13 cellular contexts compared by ENCODE assay signal in genomic region chr19:50427318-50427925, GRCh38. TPM values are rescaled to one million over a fixed set of nuclear protein-coding genes. Genes with fewer than 3 reads are reported as not detected.
A peak's percentile ranks its signal among the peaks of the same experiment; 100 is the strongest.
DNase-seq lines count a peak whose midpoint lies in the region; ATAC-seq and TF ChIP-seq lines count a peak whose summit lies in the region.
"Had no signal": no experiment of that assay in that cellular context is flagged by ENCODE, and none has a peak within 500 bp of the region (broad histone marks: within the 10 kb centered on the region; RNA-seq: fewer than 3 reads in every experiment).

No MANE protein-coding gene starts in this region.

- 77% methylated on average over 26 of the region's 26 CpGs for WGBS in esophagus muscularis mucosa
- WGBS in psoas muscle, 3 donors = 75 to 83% (median 82%) methylated on average over 24 to 26 of the region's 26 CpGs

- CTCF ChIA-PET in OCI-LY7 (lab: Charles Lee; ENCODE audit: unreplicated experiment) = no interaction called here

- DNase-seq in OCI-LY7 (ENCODE audit: low spot score) (no peak), esophagus muscularis mucosa (ENCODE audit: extremely low spot score) (no peak), psoas muscle (peak in 1 of 2 donors; percentile 39), GDM1 (lab: John Stamatoyannopoulos, UW) (no peak), GM20000 (ENCODE audit: low spot score) (no peak), DMS 273 (lab: John Stamatoyannopoulos, UW; ENCODE audit: unreplicated experiment) (no peak), hepatic stellate cell (ENCODE audit: low spot score) (no peak)
- DNase-seq: NCI-H187, PC-9 had no signal

- POLR2A ChIA-PET in OCI-LY7 (lab: Charles Lee) = no interaction called here

- H3K4me2 ChIP-seq in BLaER1 (peak overlapping the region; percentile 95), OCI-LY7 (ENCODE audit: low read length) (peak overlapping the region; percentile 23)
- H3K4me2 ChIP-seq: PC-9 had no signal

- H3K4me1 ChIP-seq in BLaER1 = peaks cover 50% of the 10 kb centered on the region
- peaks cover 50% of the 10 kb centered on the region for H3K4me1 ChIP-seq in OCI-LY7 (ENCODE audit: insufficient read depth, low read length, poor library complexity, severe bottlenecking)
- H3K4me1 ChIP-seq in esophagus muscularis mucosa = peaks cover 16 to 29% (median 27%) of the 10 kb centered on the region in 4 donors
- peaks cover 14% of the 10 kb centered on the region for H3K4me1 ChIP-seq in psoas muscle

- H3K36me3 ChIP-seq in BLaER1 (peaks cover 19% of the 10 kb centered on the region), OCI-LY7 (ENCODE audit: insufficient read depth, low read length) (peaks cover 64% of the 10 kb centered on the region), esophagus muscularis mucosa (no peaks in the 10 kb centered on the region), psoas muscle (ENCODE audit: insufficient read depth in 1 of 2, low read depth in 1 of 2) (no peaks in the 10 kb centered on the region)

- intact Hi-C loops in OCI-LY7 (cut with micrococcal nuclease; ENCODE audit: unreplicated experiment) = no loop called here
- intact Hi-C loops in esophagus muscularis mucosa (cut with DNase I) = no loop called here
- intact Hi-C loops in psoas muscle (cut with DNase I) = loop anchor here in 1 of 2 donors (5.0 kb wide), 1 partner anchor 40 kb away; no protein-coding TSS in a partner anchor

- peak overlapping the region; percentile 66 for H3K27ac ChIP-seq in BLaER1
- H3K27ac ChIP-seq in OCI-LY7 (ENCODE audit: low read depth, low read length, poor library complexity, severe bottlenecking) = peak overlapping the region; percentile 87
- peak overlapping the region in 3 of 4 donors; percentile 40 to 50 (median 43) for H3K27ac ChIP-seq in esophagus muscularis mucosa (replicated peaks in 1 of 4)
- H3K27ac ChIP-seq in psoas muscle = peak overlapping the region; percentile 66
- H3K27ac ChIP-seq: PC-9 had no signal

- H3K4me3 ChIP-seq in BLaER1 (peak overlapping the region; percentile 54), OCI-LY7 (ENCODE audit: low read depth, low read length, poor library complexity, severe bottlenecking) (no peak overlapping the region), esophagus muscularis mucosa (peak overlapping the region; percentile 31 to 49 (median 36)), psoas muscle (peak overlapping the region; percentile 47)
- H3K4me3 ChIP-seq: PC-9 had no signal

- ATAC-seq in psoas muscle = no peak

- H3K27me3 ChIP-seq in BLaER1 (no peaks in the 10 kb centered on the region), esophagus muscularis mucosa (peaks cover 0 to 59% (median 12%) of the 10 kb centered on the region in 4 donors), psoas muscle (ENCODE audit: insufficient read depth in 3 of 3, low read length in 2 of 3) (peaks cover 0 to 7% (median 4%) of the 10 kb centered on the region in 3 donors)

- H2AFZ ChIP-seq in OCI-LY7 (ENCODE audit: low read length) = no peak overlapping the region
- H2AFZ ChIP-seq: PC-9 had no signal

- H3K9me3 ChIP-seq in BLaER1 (no peaks in the 10 kb centered on the region), OCI-LY7 (ENCODE audit: low read length) (no peaks in the 10 kb centered on the region), esophagus muscularis mucosa (no peaks in the 10 kb centered on the region), psoas muscle (no peaks in the 10 kb centered on the region)

- TF ChIP-seq POLR2A in esophagus muscularis mucosa (IDR thresholded peaks at IDR 0.05; ENCODE audit: low read depth) = no peak

- H3K9ac ChIP-seq in BLaER1 = peak overlapping the region; percentile 58

- no peaks in the 10 kb centered on the region for H3K9me2 ChIP-seq in OCI-LY7 (ENCODE audit: insufficient read depth, low read length)

- no peaks in the 10 kb centered on the region for H3K79me2 ChIP-seq in OCI-LY7 (ENCODE audit: insufficient read depth, low read depth, low read length)

- H4K20me1 ChIP-seq in BLaER1 (no peaks in the 10 kb centered on the region), OCI-LY7 (ENCODE audit: insufficient read depth, low read length) (no peaks in the 10 kb centered on the region)

- TF ChIP-seq CTCF in OCI-LY7 (conservative IDR thresholded peaks at IDR 0.05; ENCODE audit: low read length) = no peak
- TF ChIP-seq CTCF in esophagus muscularis mucosa (IDR thresholded peaks at IDR 0.05) = no peak
- TF ChIP-seq CTCF in psoas muscle (IDR thresholded peaks at IDR 0.05) = no peak
- no peak for TF ChIP-seq CTCF in GM20000 (IDR thresholded peaks at IDR 0.05; ENCODE audit: extremely low read depth, missing control alignments)

- BruUV-seq in OCI-LY7 (replicated peaks; lab: Mats Ljungman, UMichigan) = no TSS peak

- TF ChIP-seq EP300 in esophagus muscularis mucosa (IDR thresholded peaks at IDR 0.05) = no peak

RNA-seq across cellular contexts. Expression of gene MYBPC2, which starts 5.3 kb away (rescaled TPM):
- 10.6 and 15.4 TPM in 2 replicates for total RNA-seq in OCI-LY7 (2014; rRNA removed; shearing (Covaris generic))
- 22.2 and 28.2 TPM in 2 replicates for total RNA-seq in OCI-LY7 (2022)
- total RNA-seq in esophagus muscularis mucosa = not detected
- total RNA-seq in psoas muscle = 1,000 to 10,000 TPM in 3 of 4 donors, 100 to 1,000 TPM in 1; 699 to 1,898 (median 1,482) TPM
- polyA plus RNA-seq in psoas muscle = 1,000 to 10,000 TPM in 1 of 3 donors, 100 to 1,000 TPM in 1, 10 to 100 TPM in 1; 65.8 to 1,123 (median 804) TPM
- total RNA-seq: CD4-positive, alpha-beta memory T cell; PC-9 had no signal

RNA-seq across cellular contexts. Expression of gene SPIB, which starts 8.7 kb away (rescaled TPM):
- 122 and 145 TPM in 2 replicates for total RNA-seq in OCI-LY7 (2014; rRNA removed; shearing (Covaris generic))
- total RNA-seq in OCI-LY7 (2022) (99.4 and 101 TPM in 2 replicates), esophagus muscularis mucosa (under 1 TPM in 1 of 4 donors, not detected in 3; 0.17 TPM), psoas muscle (under 1 TPM in 3 of 4 donors, not detected in 1; 0.11 to 0.44 (median 0.25) TPM)
- under 1 TPM in 2 of 3 donors, not detected in 1; 0.05 to 0.07 TPM for polyA plus RNA-seq in psoas muscle
- total RNA-seq: CD4-positive, alpha-beta memory T cell; dermis microvascular lymphatic vessel endothelial cell; PC-9 had no signal

RNA-seq across cellular contexts. Expression of gene POLD1, which starts 43.3 kb away (rescaled TPM):
- total RNA-seq in OCI-LY7 (2014; rRNA removed; shearing (Covaris generic)) = 147 and 233 TPM in 2 replicates
- total RNA-seq in OCI-LY7 (2022) (119 and 127 TPM in 2 replicates), esophagus muscularis mucosa (10 to 100 TPM in 3 of 4 donors, 1 to 10 TPM in 1; 8.8 to 18.0 (median 11.6) TPM), psoas muscle (1 to 10 TPM; 4.5 to 9.7 (median 7.2) TPM)
- 1 to 10 TPM; 6.6 to 8.1 (median 6.9) TPM for polyA plus RNA-seq in psoas muscle

RNA-seq across cellular contexts. Expression of gene EMC10, which starts 48.9 kb away (rescaled TPM):
- 44.4 and 45.2 TPM in 2 replicates for total RNA-seq in OCI-LY7 (2014; rRNA removed; shearing (Covaris generic))
- total RNA-seq in OCI-LY7 (2022) = 37.5 and 39.1 TPM in 2 replicates
- 10 to 100 TPM; 41.1 to 79.1 (median 59.7) TPM for total RNA-seq in esophagus muscularis mucosa
- 10 to 100 TPM; 32.6 to 47.5 (median 43.3) TPM for total RNA-seq in psoas muscle
- 10 to 100 TPM; 33.1 to 37.6 (median 34.2) TPM for polyA plus RNA-seq in psoas muscle

RNA-seq across cellular contexts. Expression of gene GARIN5A, which starts 49.2 kb away (rescaled TPM):
- 0.63 and 0.85 TPM in 2 replicates for total RNA-seq in OCI-LY7 (2014; rRNA removed; shearing (Covaris generic))
- total RNA-seq in OCI-LY7 (2022) (0.59 and 1.00 TPM in 2 replicates), esophagus muscularis mucosa (under 1 TPM in 2 of 4 donors, not detected in 2; 0.32 to 0.52 TPM), psoas muscle (1 to 10 TPM; 1.2 to 5.3 (median 4.7) TPM)
- 1 to 10 TPM; 1.3 to 2.7 (median 1.3) TPM for polyA plus RNA-seq in psoas muscle
- total RNA-seq: urinary bladder had no signal

Comparison
In these comparisons a context has a peak if more than half of its experiments do, and no peak if none do; other contexts are left out.
1. RNA of gene MYBPC2, which starts 5.3 kb away (total RNA-seq): 699 to 1,898 TPM in psoas muscle; 10.6 to 28.2 TPM in OCI-LY7 and not detected in esophagus muscularis mucosa; every median in the first group is over 10 times any median in the second.
2. RNA of gene SPIB, which starts 8.7 kb away (total RNA-seq): 99.4 to 145 TPM in OCI-LY7; 0.11 to 0.44 TPM in psoas muscle and 0.17 TPM in esophagus muscularis mucosa; every median in the first group is over 10 times any median in the second.
3. RNA of gene POLD1, which starts 43.3 kb away (total RNA-seq): 119 to 233 TPM in OCI-LY7; 8.8 to 18.0 TPM in esophagus muscularis mucosa and 4.5 to 9.7 TPM in psoas muscle; every median in the first group is over 4 times any median in the second.
4. Peak in every context shown above with its lines, with median percentiles within 50 percentile points of each other: H3K27ac ChIP-seq.